11 cellular contexts compared by ENCODE assay signal in genomic region chr11:62472063-62472884, GRCh38. TPM values are rescaled to one million over a fixed set of nuclear protein-coding genes. Genes with fewer than 3 reads are reported as not detected.
A peak's percentile ranks its signal among the peaks of the same experiment; 100 is the strongest.
DNase-seq lines count a peak whose midpoint lies in the region; ATAC-seq and TF ChIP-seq lines count a peak whose summit lies in the region.
"Had no signal": no experiment of that assay in that cellular context is flagged by ENCODE, and none has a peak within 500 bp of the region (broad histone marks: within the 10 kb centered on the region; RNA-seq: fewer than 3 reads in every experiment).

No MANE protein-coding gene starts in this region.

- no peaks in the 10 kb centered on the region for H3K27me3 Mint-ChIP-seq in natural killer cell treated with Interleukin-12 subunit alpha and Interleukin-12 subunit beta and Interleukin-15 and Interleukin-18, amount 100 ng/mL, for 72 hours
- H3K27me3 Mint-ChIP-seq in natural killer cell (ENCODE audit: low read depth in 2 of 2) = no peaks in the 10 kb centered on the region
- H3K27me3 Mint-ChIP-seq: activated CD4-positive, alpha-beta T cell treated with anti-CD3 and anti-CD28 coated beads, Interleukin-2, amount 10 ng/mL, durations not matched to agents 24 days and 14 days had no signal

- intact Hi-C loops in natural killer cell (cut with micrococcal nuclease) = no loop called here
- intact Hi-C loops in left colon (cut with DNase I, micrococcal nuclease) = no loop called here
- intact Hi-C loops in aorta (cut with DNase I) = no loop called here

- H3K4me1 Mint-ChIP-seq in natural killer cell treated with Interleukin-12 subunit alpha and Interleukin-12 subunit beta and Interleukin-15 and Interleukin-18, amount 100 ng/mL, for 72 hours (ENCODE audit: low read depth in 2 of 2) = peaks cover 6 to 8% of the 10 kb centered on the region in 2 donors
- peaks cover 0 to 5% of the 10 kb centered on the region in 2 donors for H3K4me1 Mint-ChIP-seq in natural killer cell

- WGBS in aorta, 2 donors = 70 to 73% methylated on average over 9 of the region's 9 CpGs

- H3K9ac ChIP-seq in adipocyte (ENCODE audit: low read length) = no peak overlapping the region
- H3K9ac ChIP-seq: BLaER1 had no signal

- DNase-seq in natural killer cell treated with Interleukin-12 subunit alpha and Interleukin-12 subunit beta and Interleukin-15 and Interleukin-18, amount 100 ng/mL, for 72 hours (ENCODE audit: low spot score) = no peak
- DNase-seq in natural killer cell (no peak), adipocyte (ENCODE audit: low read depth) (peak; percentile 57), left colon (peak in 1 of 2 donors; percentile 73), aorta (no peak), mesenteric fat pad (ENCODE audit: low spot score) (no peak), NCI-H1105 treated with DMSO at 0.1 percent for 48 hours (lab: John Stamatoyannopoulos, UW) (no peak), NAMALWA (ENCODE audit: low spot score) (no peak)
- DNase-seq: activated CD4-positive, alpha-beta T cell treated with anti-CD3 and anti-CD28 coated beads, Interleukin-2, amount 10 ng/mL, durations not matched to agents 24 days and 14 days had no signal

- no peaks in the 10 kb centered on the region for H3K9me3 ChIP-seq in adipocyte (ENCODE audit: control insufficient read depth, low read length)
- H3K9me3 ChIP-seq in aorta (ENCODE audit: control insufficient read depth, low read length) = no peaks in the 10 kb centered on the region
- H3K9me3 ChIP-seq: BLaER1, body of pancreas had no signal

- no peak overlapping the region for H3K27ac ChIP-seq in aorta (ENCODE audit: low read depth in 1 of 2, low read length in 2 of 2)
- H3K27ac ChIP-seq: BLaER1, body of pancreas had no signal

- H3K36me3 ChIP-seq in adipocyte (ENCODE audit: control insufficient read depth, insufficient read depth, low read length, severe bottlenecking) = no peaks in the 10 kb centered on the region
- peaks cover 0 to under 1% of the 10 kb centered on the region in 2 donors for H3K36me3 ChIP-seq in aorta (ENCODE audit: control insufficient read depth in 1 of 2, insufficient read depth in 2 of 2, low read length in 1 of 2)
- H3K36me3 ChIP-seq: BLaER1 had no signal

- no peak overlapping the region for H3K4me3 Mint-ChIP-seq in natural killer cell treated with Interleukin-12 subunit alpha and Interleukin-12 subunit beta and Interleukin-15 and Interleukin-18, amount 100 ng/mL, for 72 hours
- no peak overlapping the region for H3K4me3 Mint-ChIP-seq in natural killer cell
- H3K4me3 Mint-ChIP-seq: activated CD4-positive, alpha-beta T cell treated with anti-CD3 and anti-CD28 coated beads, Interleukin-2, amount 10 ng/mL, durations not matched to agents 24 days and 14 days had no signal

- H3K27me3 ChIP-seq in adipocyte (replicated peaks; ENCODE audit: control insufficient read depth, insufficient read depth, low read length) (no peaks in the 10 kb centered on the region), aorta (ENCODE audit: control insufficient read depth in 1 of 2, insufficient read depth in 2 of 2, low read length in 1 of 2) (no peaks in the 10 kb centered on the region)
- H3K27me3 ChIP-seq: BLaER1, body of pancreas had no signal

- no peaks in the 10 kb centered on the region for H3K36me3 Mint-ChIP-seq in natural killer cell treated with Interleukin-12 subunit alpha and Interleukin-12 subunit beta and Interleukin-15 and Interleukin-18, amount 100 ng/mL, for 72 hours
- no peaks in the 10 kb centered on the region for H3K36me3 Mint-ChIP-seq in natural killer cell

- no peaks in the 10 kb centered on the region for H3K9me3 Mint-ChIP-seq in natural killer cell treated with Interleukin-12 subunit alpha and Interleukin-12 subunit beta and Interleukin-15 and Interleukin-18, amount 100 ng/mL, for 72 hours
- no peaks in the 10 kb centered on the region for H3K9me3 Mint-ChIP-seq in natural killer cell
- H3K9me3 Mint-ChIP-seq: activated CD4-positive, alpha-beta T cell treated with anti-CD3 and anti-CD28 coated beads, Interleukin-2, amount 10 ng/mL, durations not matched to agents 24 days and 14 days had no signal

- peak in 1 of 2 donors; percentile 48 for ATAC-seq in natural killer cell treated with Interleukin-12 subunit alpha and Interleukin-12 subunit beta and Interleukin-15 and Interleukin-18, amount 100 ng/mL, for 72 hours
- no peak for ATAC-seq in natural killer cell
- ATAC-seq in left colon = peak; percentile 56
- ATAC-seq in aorta (ENCODE audit: low FRiP score) = peak; percentile 44
- ATAC-seq: body of pancreas had no signal

- H3K4me1 ChIP-seq in adipocyte (ENCODE audit: control insufficient read depth, insufficient read depth, low read length) = peaks cover 12% of the 10 kb centered on the region
- no peaks in the 10 kb centered on the region for H3K4me1 ChIP-seq in aorta (ENCODE audit: control insufficient read depth in 1 of 2, insufficient read depth in 2 of 2, low read length in 2 of 2)
- H3K4me1 ChIP-seq: BLaER1, body of pancreas had no signal

- peak overlapping the region; percentile 46 to 82 for H3K27ac Mint-ChIP-seq in natural killer cell treated with Interleukin-12 subunit alpha and Interleukin-12 subunit beta and Interleukin-15 and Interleukin-18, amount 100 ng/mL, for 72 hours
- H3K27ac Mint-ChIP-seq in natural killer cell = no peak overlapping the region
- H3K27ac Mint-ChIP-seq: activated CD4-positive, alpha-beta T cell treated with anti-CD3 and anti-CD28 coated beads, Interleukin-2, amount 10 ng/mL, durations not matched to agents 24 days and 14 days had no signal

- H3K4me3 ChIP-seq in adipocyte (ENCODE audit: low read length) = no peak overlapping the region
- no peak overlapping the region for H3K4me3 ChIP-seq in aorta (ENCODE audit: low read length in 2 of 2)
- H3K4me3 ChIP-seq: BLaER1, body of pancreas had no signal

- TF ChIP-seq CTCF in natural killer cell (IDR thresholded peaks at IDR 0.05) = no peak

RNA-seq across cellular contexts. Expression of gene SCGB1A1, which starts 53.4 kb away (rescaled TPM):
- total RNA-seq in natural killer cell treated with Interleukin-12 subunit alpha and Interleukin-12 subunit beta and Interleukin-15 and Interleukin-18, amount 100 ng/mL, for 72 hours = not detected
- total RNA-seq in natural killer cell (not detected), left colon (not detected), aorta (not detected), mesenteric fat pad (not detected)
- polyA plus RNA-seq in aorta = 1 to 10 TPM in 1 of 2 donors, under 1 TPM in 1; 0.61 to 5.0 TPM
- total RNA-seq: activated CD4-positive, alpha-beta T cell treated with anti-CD3 and anti-CD28 coated beads, Interleukin-2, amount 10 ng/mL, durations not matched to agents 24 days and 14 days; body of pancreas had no signal

Comparison
In these comparisons a context has a peak if more than half of its experiments do, and no peak if none do; other contexts are left out.
1. H3K27ac Mint-ChIP-seq: peak in natural killer cell treated with Interleukin-12 subunit alpha and Interleukin-12 subunit beta and Interleukin-15 and Interleukin-18, amount 100 ng/mL, for 72 hours (2 of 2); none in natural killer cell (0 of 2).
2. ATAC-seq: peak in left colon (single experiment) and aorta (single experiment); none in natural killer cell (0 of 3).